ENCODE assay signal across 18 cellular contexts in the genomic region with DNA sequence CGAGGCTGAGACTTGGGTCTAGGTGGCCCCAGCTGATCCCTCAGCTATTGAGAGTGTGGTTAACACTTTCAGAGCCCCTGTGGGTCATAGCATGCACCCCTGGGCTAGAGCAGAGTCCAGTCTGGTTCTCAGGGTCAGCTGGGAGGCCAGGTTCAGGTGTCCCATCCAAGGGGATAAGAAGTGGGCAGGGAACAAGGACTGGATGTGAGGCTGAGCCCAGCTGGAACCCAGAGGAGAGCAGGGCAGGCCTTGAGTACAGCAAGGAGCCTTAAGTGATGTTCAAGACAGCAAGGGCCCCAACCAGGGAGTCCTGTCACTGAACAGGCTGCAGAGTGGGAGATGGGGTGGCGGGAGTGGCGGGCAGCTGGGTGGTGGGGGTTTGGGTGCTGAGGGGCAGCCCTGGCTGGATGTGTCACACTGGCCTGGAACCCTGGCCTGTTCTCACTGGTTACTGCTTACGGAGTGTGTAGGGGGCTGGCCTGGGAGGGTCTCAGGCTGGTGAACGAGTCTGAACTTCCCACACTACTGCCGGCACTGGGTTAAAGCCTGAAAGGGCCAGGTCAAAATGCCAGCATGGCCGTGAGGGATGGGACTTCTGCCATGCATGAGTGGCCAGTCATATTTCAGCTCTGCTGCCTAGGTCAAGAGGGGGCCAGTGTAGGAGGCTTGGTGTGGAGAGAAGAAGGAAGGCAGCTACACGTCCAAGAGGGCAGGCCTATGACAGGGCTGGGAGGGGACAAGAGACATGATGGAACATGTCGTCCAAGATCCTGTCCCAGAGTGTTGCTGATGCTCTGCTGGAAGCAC. TPM values are rescaled to one million over a fixed set of nuclear protein-coding genes. Genes with fewer than 3 reads are reported as not detected.
DNase-seq lines count a peak whose midpoint lies in the region; ATAC-seq, FAIRE-seq and TF ChIP-seq lines count a peak whose summit lies in the region.
"Had no signal": no experiment of that assay in that cellular context is flagged by ENCODE, and none has a peak within 500 bp of the region (broad histone marks: within the 10 kb centered on the region; RNA-seq: fewer than 3 reads in every experiment).

No MANE protein-coding gene starts in this region.

- peaks cover 11% of the 10 kb centered on the region for H3K4me1 Mint-ChIP-seq in activated CD8-positive, alpha-beta T cell treated with anti-CD3 and anti-CD28 coated beads for 36 hours (ENCODE audit: low read depth)

- peak in 3 of 4 donors; percentile 23 to 56 (median 26) for ATAC-seq in heart left ventricle
- ATAC-seq in activated CD8-positive, alpha-beta T cell treated with anti-CD3 and anti-CD28 coated beads for 36 hours, result no peak
- ATAC-seq: K562 had no signal

- H3K79me1 ChIP-seq in mesendoderm (ENCODE audit: low read length), result no peaks in the 10 kb centered on the region

- H4K8ac ChIP-seq in mesendoderm (ENCODE audit: low read depth, low read length), result no peak overlapping the region

- no peak overlapping the region for H3K18ac ChIP-seq in mesendoderm (ENCODE audit: low read length)

- TF ChIP-seq CTCF in heart left ventricle (IDR thresholded peaks at IDR 0.05) (no peak), right atrium auricular region (IDR thresholded peaks at IDR 0.05) (no peak)
- TF ChIP-seq CTCF in activated CD8-positive, alpha-beta T cell treated with anti-CD3 and anti-CD28 coated beads for 36 hours (IDR thresholded peaks at IDR 0.05), result no peak

- no peak overlapping the region for H3K4me3 Mint-ChIP-seq in activated CD8-positive, alpha-beta T cell treated with anti-CD3 and anti-CD28 coated beads for 36 hours

- H3K9ac ChIP-seq in mesendoderm (ENCODE audit: low read length), result no peak overlapping the region
- H3K9ac ChIP-seq: SK-N-SH had no signal

- no peaks in the 10 kb centered on the region for H3K79me2 ChIP-seq in mesendoderm (ENCODE audit: control insufficient read depth, insufficient read depth, low read length)

- H3K9me3 ChIP-seq in heart left ventricle, result no peaks in the 10 kb centered on the region
- no peaks in the 10 kb centered on the region for H3K9me3 ChIP-seq in right atrium auricular region
- H3K9me3 ChIP-seq: esophagus muscularis mucosa, SK-N-SH, thyroid gland had no signal

- no peaks in the 10 kb centered on the region for H3K36me3 ChIP-seq in heart left ventricle
- no peaks in the 10 kb centered on the region for H3K36me3 ChIP-seq in right atrium auricular region
- no peaks in the 10 kb centered on the region for H3K36me3 ChIP-seq in mesendoderm (ENCODE audit: control insufficient read depth, insufficient read depth, low read length)
- H3K36me3 ChIP-seq: esophagus muscularis mucosa, thyroid gland had no signal

- FAIRE-seq in urothelium cell line (lab: Jason Lieb, UNC), result peak; percentile 69
- FAIRE-seq: K562 had no signal

- H3K4ac ChIP-seq in mesendoderm (ENCODE audit: low read depth, low read length), result no peak overlapping the region

- H3K9me3 Mint-ChIP-seq in activated CD8-positive, alpha-beta T cell treated with anti-CD3 and anti-CD28 coated beads for 36 hours, result no peaks in the 10 kb centered on the region

- H3K4me1 ChIP-seq in heart left ventricle (peaks cover 0 to 11% (median 0%) of the 10 kb centered on the region in 12 donors), right atrium auricular region (peaks cover 0 to 7% of the 10 kb centered on the region in 2 donors), mesendoderm (ENCODE audit: control insufficient read depth, low read depth, low read length) (peaks cover 2% of the 10 kb centered on the region)

- H3K56ac ChIP-seq in mesendoderm (ENCODE audit: low read length), result no peak overlapping the region

- H3K27me3 ChIP-seq in heart left ventricle (no peaks in the 10 kb centered on the region), right atrium auricular region (no peaks in the 10 kb centered on the region), mesendoderm (ENCODE audit: insufficient read depth, low read length, poor library complexity) (no peaks in the 10 kb centered on the region)
- H3K27me3 ChIP-seq: esophagus muscularis mucosa, thyroid gland had no signal

- peak overlapping the region; percentile 23 for H3K27ac Mint-ChIP-seq in activated CD8-positive, alpha-beta T cell treated with anti-CD3 and anti-CD28 coated beads for 36 hours

- no peaks in the 10 kb centered on the region for H3K27me3 Mint-ChIP-seq in activated CD8-positive, alpha-beta T cell treated with anti-CD3 and anti-CD28 coated beads for 36 hours

- TF ChIP-seq POLR2A in heart left ventricle (IDR thresholded peaks at IDR 0.05), result no peak

- intact Hi-C loops in heart left ventricle (cut with DNase I), result loop anchor here in 1 of 10 donors (5.0 kb wide), 1 partner anchor 103 kb away; no protein-coding TSS in a partner anchor
- intact Hi-C loops in activated CD8-positive, alpha-beta T cell treated with anti-CD3 and anti-CD28 coated beads for 36 hours (cut with micrococcal nuclease), result no loop called here

- no peak overlapping the region for H2AK5ac ChIP-seq in mesendoderm (ENCODE audit: low read length)

- no peak overlapping the region for H3K4me2 ChIP-seq in mesendoderm (ENCODE audit: low read length)
- H3K4me2 ChIP-seq: SK-N-SH had no signal

- no peak overlapping the region for H2BK120ac ChIP-seq in mesendoderm (ENCODE audit: low read depth, low read length)

- H3K4me3 ChIP-seq in heart left ventricle, result no peak overlapping the region
- no peak overlapping the region for H3K4me3 ChIP-seq in right atrium auricular region
- H3K4me3 ChIP-seq in mesendoderm (ENCODE audit: low read length), result no peak overlapping the region
- H3K4me3 ChIP-seq: esophagus muscularis mucosa, K562, thyroid gland had no signal

- POLR2A ChIA-PET in activated CD8-positive, alpha-beta T cell treated with anti-CD3 and anti-CD28 coated beads for 36 hours (lab: Charles Lee), result interaction anchor here (1.1 kb wide), 1 partner anchor 103 kb away, joined by 3 read pairs; no protein-coding TSS in a partner anchor

- H3K27ac ChIP-seq in heart left ventricle (no peak overlapping the region), right atrium auricular region (no peak overlapping the region), mesendoderm (ENCODE audit: low read depth, low read length) (no peak overlapping the region)
- H3K27ac ChIP-seq: esophagus muscularis mucosa, thyroid gland had no signal

- CTCF ChIA-PET in activated CD8-positive, alpha-beta T cell treated with anti-CD3 and anti-CD28 coated beads for 36 hours (lab: Charles Lee), result interaction anchor here (1.0 to 1.5 kb wide), 5 partner anchors 34 to 456 kb away, joined by 3 to 5 read pairs (median 4); no protein-coding TSS in a partner anchor

- no peak overlapping the region for H2BK15ac ChIP-seq in mesendoderm (replicated peaks; ENCODE audit: low read depth)

- no peak overlapping the region for H2BK5ac ChIP-seq in mesendoderm (ENCODE audit: low read length)

- whole genome bisulfite sequencing in heart left ventricle, 4 donors, result 56 to 82% (median 79%) methylated on average over 4 to 9 of the region's 9 CpGs
- WGBS in mesendoderm (ENCODE audit: extremely low coverage, insufficient coverage, low lambda C conversion rate), result no CpG with 5 or more reads among the region's 9 CpGs

- no peaks in the 10 kb centered on the region for H3K36me3 Mint-ChIP-seq in activated CD8-positive, alpha-beta T cell treated with anti-CD3 and anti-CD28 coated beads for 36 hours (ENCODE audit: low read depth)

- DNase-seq in heart left ventricle, result no peak
- DNase-seq in right atrium auricular region (ENCODE audit: low spot score), result no peak
- no peak for DNase-seq in activated CD8-positive, alpha-beta T cell treated with anti-CD3 and anti-CD28 coated beads for 36 hours
- peak; percentile 41 for DNase-seq in islet precursor cell
- DNase-seq in urothelium cell line (ENCODE audit: low spot score), result no peak
- no peak for DNase-seq in cerebellum (ENCODE audit: low spot score)
- no peak for DNase-seq in GM19240 (ENCODE audit: insufficient read length, low spot score)
- no peak for DNase-seq in mesendoderm
- DNase-seq: activated effector memory CD4-positive, alpha-beta T cell treated with anti-CD3 and anti-CD28 coated beads, Interleukin-2, amount 50 U/mL, for 16 hours; AML-193; NCI-H2081 treated with DMSO at 0.1 percent for 48 hours; NCI-H526; nucleus accumbens; SK-N-SH; stimulated activated CD4-positive, alpha-beta T cell treated with anti-CD3 and anti-CD28 coated beads, Interleukin-4, amount 100 ng/mL, for 4 hours; thyroid gland had no signal

- no peak overlapping the region for H3K23ac ChIP-seq in mesendoderm (ENCODE audit: low read length)

- H4K5ac ChIP-seq in mesendoderm (ENCODE audit: low read length), result no peak overlapping the region

RNA-seq across cellular contexts. Expression of a gene that starts 13.6 kb away (rescaled TPM):
- total RNA-seq in heart left ventricle, result 10 to 100 TPM; 16.1 to 29.8 (median 26.8) TPM
- 10 to 100 TPM in 1 of 2 donors, 1 to 10 TPM in 1; 7.8 to 21.2 TPM for polyA plus RNA-seq in heart left ventricle
- total RNA-seq in right atrium auricular region, result 10 to 100 TPM; 31.8 to 33.2 TPM
- 10 to 100 TPM; 16.7 to 17.2 TPM for total RNA-seq in activated CD8-positive, alpha-beta T cell treated with anti-CD3 and anti-CD28 coated beads for 36 hours
- total RNA-seq in cerebellum, result 16.6 TPM
- 13.8 TPM for polyA plus RNA-seq in mesendoderm (2013, experiment 1 of 2)
- 14.3 TPM for polyA plus RNA-seq in mesendoderm (2013, experiment 2 of 2)

RNA-seq across cellular contexts. Expression of a gene that starts 43.0 kb away (rescaled TPM):
- total RNA-seq in heart left ventricle, result 10 to 100 TPM; 35.7 to 59.9 (median 45.1) TPM
- polyA plus RNA-seq in heart left ventricle, result 100 to 1,000 TPM in 1 of 2 donors, 10 to 100 TPM in 1; 30.5 to 111 TPM
- 10 to 100 TPM; 43.7 to 48.5 TPM for total RNA-seq in right atrium auricular region
- total RNA-seq in activated CD8-positive, alpha-beta T cell treated with anti-CD3 and anti-CD28 coated beads for 36 hours, result 10 to 100 TPM; 16.7 to 17.6 TPM
- 24.0 TPM for total RNA-seq in cerebellum
- polyA plus RNA-seq in mesendoderm (2013, experiment 1 of 2), result 12.0 TPM
- 11.6 TPM for polyA plus RNA-seq in mesendoderm (2013, experiment 2 of 2)
